ENCODE assay signal across 13 cellular contexts in the genomic region with DNA sequence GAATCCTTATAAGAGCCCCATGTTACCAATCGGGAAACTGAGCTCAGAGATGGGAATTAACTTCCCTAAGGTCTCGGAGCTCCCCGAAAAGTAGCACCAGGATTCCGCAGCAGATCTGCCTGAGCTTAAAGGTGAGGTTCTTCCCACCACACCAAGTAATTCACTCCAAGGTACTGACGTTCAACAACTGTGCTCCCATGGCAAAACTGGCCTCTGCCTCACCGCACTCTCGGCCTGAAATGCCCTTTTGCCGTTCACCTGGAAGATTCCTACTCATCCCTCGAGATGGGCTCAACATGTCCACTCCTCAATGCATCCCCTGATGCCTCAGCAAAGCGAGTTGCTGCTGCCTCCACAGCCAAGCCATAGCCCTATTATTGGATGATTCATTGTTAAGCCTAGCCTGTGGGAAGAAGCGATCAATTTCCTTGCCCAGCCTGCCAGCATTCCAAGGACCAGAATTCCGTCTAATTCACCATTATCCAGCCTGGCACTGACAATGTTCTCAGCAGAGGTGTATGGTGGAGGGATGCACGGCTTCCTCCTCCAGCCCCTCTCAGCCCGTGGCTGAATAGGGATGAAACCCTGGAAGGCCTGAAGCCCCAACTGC. TPM values are rescaled to one million over a fixed set of nuclear protein-coding genes. Genes with fewer than 3 reads are reported as not detected.
DNase-seq lines count a peak whose midpoint lies in the region; TF ChIP-seq lines count a peak whose summit lies in the region.
"Had no signal": no experiment of that assay in that cellular context is flagged by ENCODE, and none has a peak within 500 bp of the region (broad histone marks: within the 10 kb centered on the region; RNA-seq: fewer than 3 reads in every experiment).

No MANE protein-coding gene starts in this region.

- DNase-seq in ELF-1 (ENCODE audit: low read depth, low spot score) (peak; percentile 19), adrenal gland (peak in 2 of 7 donors; percentile 15 to 46), islet precursor cell (peak; percentile 65), NCI-H526 (lab: John Stamatoyannopoulos, UW) (no peak), NCI-H524 (lab: John Stamatoyannopoulos, UW) (no peak), SW480 (ENCODE audit: low spot score) (no peak), NOMO-1 treated with dmso at 0.1 percent for 144 hours (lab: John Stamatoyannopoulos, UW; ENCODE audit: unreplicated experiment) (no peak)
- DNase-seq: DMS79, NCI-H774, trophoblast cell had no signal

- no peak for TF ChIP-seq POLR2A in adrenal gland (IDR thresholded peaks at IDR 0.05)

- intact Hi-C loops in adrenal gland (cut with DNase I) = no loop called here

- H3K27ac ChIP-seq in adrenal gland = peak overlapping the region in 3 of 5 donors; percentile 15 to 63 (median 45)

- WGBS in adrenal gland, 4 donors = 79 to 92% (median 81%) methylated on average over 13 to 14 of the region's 14 CpGs

- H3K27me3 ChIP-seq in adrenal gland (no peaks in the 10 kb centered on the region), skeletal muscle satellite cell (ENCODE audit: control insufficient read depth, insufficient read depth, low read length) (no peaks in the 10 kb centered on the region)

- H3K4me3 ChIP-seq in adrenal gland = no peak overlapping the region
- no peak overlapping the region for H3K4me3 ChIP-seq in skeletal muscle satellite cell (ENCODE audit: low read length)

- peak overlapping the region; percentile 49 for H3K4me2 ChIP-seq in skeletal muscle satellite cell (ENCODE audit: low read length)

- H3K36me3 ChIP-seq in adrenal gland (replicated peaks in 1 of 2) (no peaks in the 10 kb centered on the region), skeletal muscle satellite cell (ENCODE audit: insufficient read depth, low read length) (no peaks in the 10 kb centered on the region)

- H3K4me1 ChIP-seq in adrenal gland (replicated peaks in 1 of 2) (peaks cover 24 to 50% of the 10 kb centered on the region in 2 donors), skeletal muscle satellite cell (ENCODE audit: control insufficient read depth, insufficient read depth, low read length) (peaks cover 50% of the 10 kb centered on the region)

- no peak for TF ChIP-seq CTCF in adrenal gland (IDR thresholded peaks at IDR 0.05)

- peak overlapping the region; percentile 67 for H3K9ac ChIP-seq in skeletal muscle satellite cell (ENCODE audit: low read depth, low read length)

- H3K9me3 ChIP-seq in adrenal gland (replicated peaks in 1 of 3) (no peaks in the 10 kb centered on the region), skeletal muscle satellite cell (replicated peaks; ENCODE audit: low read length) (no peaks in the 10 kb centered on the region)

RNA-seq across cellular contexts. Expression of a gene that starts 4.2 kb away (rescaled TPM):
- 10 to 100 TPM; 31.8 to 79.7 (median 59.7) TPM for total RNA-seq in adrenal gland
- polyA plus RNA-seq in adrenal gland = 100 to 1,000 TPM in 1 of 3 donors, 10 to 100 TPM in 2; 34.8 to 138 (median 41.1) TPM
- 10.3 and 11.7 TPM in 2 replicates for total RNA-seq in skeletal muscle satellite cell (2012; rRNA removed)

RNA-seq across cellular contexts. Expression of a gene that starts 46.9 kb away (rescaled TPM):
- total RNA-seq in adrenal gland = not detected
- under 1 TPM in 1 of 3 donors, not detected in 2; 0.30 TPM for polyA plus RNA-seq in adrenal gland
- not detected in 2 replicates for total RNA-seq in skeletal muscle satellite cell (2012; rRNA removed)
- total RNA-seq: frontal cortex, H4 had no signal

Comparison
In these comparisons a context has a peak if more than half of its experiments do, and no peak if none do; other contexts are left out.
1. DNase-seq: peak in ELF-1 (single experiment) and islet precursor cell (single experiment); none in NCI-H526 (0 of 2), NCI-H524 (0 of 2), SW480 (single experiment) and NOMO-1 treated with dmso at 0.1 percent for 144 hours (single experiment).